Comparison of ENCODE assay signal across 11 cellular contexts in genomic region chr9:38091310-38092199, GRCh38.
DNase-seq lines count a peak whose midpoint lies in the region; ATAC-seq and TF ChIP-seq lines count a peak whose summit lies in the region.
"Had no signal": no experiment of that assay in that cellular context is flagged by ENCODE, and none has a peak within 500 bp of the region (broad histone marks: within the 10 kb centered on the region; RNA-seq: fewer than 3 reads in every experiment).

No MANE protein-coding gene starts in this region.

- no peaks in the 10 kb centered on the region for H3K4me1 Mint-ChIP-seq in stimulated activated naive CD8-positive, alpha-beta T cell treated with anti-CD3 and anti-CD28 coated beads, Interleukin-15, amount 100 ng/mL, for 72 hours

- no peak overlapping the region for H3K4me3 Mint-ChIP-seq in stimulated activated naive CD8-positive, alpha-beta T cell treated with anti-CD3 and anti-CD28 coated beads, Interleukin-15, amount 100 ng/mL, for 72 hours
- H3K4me3 Mint-ChIP-seq: CD4-positive, CD25-positive, alpha-beta regulatory T cell; naive B cell had no signal

- peak; percentile 84 for DNase-seq in GM12865 (ENCODE audit: low read depth)
- DNase-seq in NOMO-1 treated with DMSO at 0.1 percent for 48 hours (lab: John Stamatoyannopoulos, UW; ENCODE audit: unreplicated experiment): peak; percentile 58
- no peak for DNase-seq in stimulated activated naive CD8-positive, alpha-beta T cell treated with anti-CD3 and anti-CD28 coated beads, Interleukin-15, amount 100 ng/mL, for 72 hours
- DNase-seq in hepatic stellate cell (ENCODE audit: low spot score): no peak
- no peak for DNase-seq in HK-2 (ENCODE audit: unreplicated experiment)
- no peak for DNase-seq in posterior cingulate gyrus
- DNase-seq: CD4-positive, CD25-positive, alpha-beta regulatory T cell; naive B cell; SHP77 treated with DMSO at 0.1 percent for 48 hours had no signal

- H3K27me3 Mint-ChIP-seq in stimulated activated naive CD8-positive, alpha-beta T cell treated with anti-CD3 and anti-CD28 coated beads, Interleukin-15, amount 100 ng/mL, for 72 hours: no peaks in the 10 kb centered on the region

- no peak for TF ChIP-seq CTCF in GM12865 (IDR thresholded peaks at IDR 0.05; ENCODE audit: insufficient read depth, low read depth, low read length, missing control alignments)

- H3K4me3 ChIP-seq in GM12865 (ENCODE audit: low read depth, low read length): no peak overlapping the region

- no peak overlapping the region for H3K27ac Mint-ChIP-seq in stimulated activated naive CD8-positive, alpha-beta T cell treated with anti-CD3 and anti-CD28 coated beads, Interleukin-15, amount 100 ng/mL, for 72 hours
- H3K27ac Mint-ChIP-seq: CD4-positive, CD25-positive, alpha-beta regulatory T cell had no signal

- H3K9me3 Mint-ChIP-seq in stimulated activated naive CD8-positive, alpha-beta T cell treated with anti-CD3 and anti-CD28 coated beads, Interleukin-15, amount 100 ng/mL, for 72 hours: no peaks in the 10 kb centered on the region
- H3K9me3 Mint-ChIP-seq: CD4-positive, CD25-positive, alpha-beta regulatory T cell; naive B cell had no signal

- intact Hi-C loops in posterior cingulate gyrus (cut with DNase I): loop anchor here (10.0 kb wide), 1 partner anchor 243 kb away; no protein-coding TSS in a partner anchor

- peak; percentile 41 for ATAC-seq in GM19395 (IDR thresholded peaks at IDR 0.05; ENCODE audit: unreplicated experiment)
- ATAC-seq in HG03025 (IDR thresholded peaks at IDR 0.05; ENCODE audit: low FRiP score, unreplicated experiment): peak; percentile 56
- no peak for ATAC-seq in stimulated activated naive CD8-positive, alpha-beta T cell treated with anti-CD3 and anti-CD28 coated beads, Interleukin-15, amount 100 ng/mL, for 72 hours

Comparison
In these comparisons a context has a peak if more than half of its experiments do, and no peak if none do; other contexts are left out.
1. DNase-seq: peak in GM12865 (single experiment) and NOMO-1 treated with DMSO at 0.1 percent for 48 hours (single experiment); none in stimulated activated naive CD8-positive, alpha-beta T cell treated with anti-CD3 and anti-CD28 coated beads, Interleukin-15, amount 100 ng/mL, for 72 hours (0 of 2), hepatic stellate cell (single experiment), HK-2 (single experiment) and posterior cingulate gyrus (0 of 10).